In genomic region chr5:65808818-65809217, GRCh38 we compare ENCODE assay signal across 1 cellular context.
TF ChIP-seq lines count a peak whose summit lies in the region.

No MANE protein-coding gene starts in this region.

TF ChIP-seq in GM23338, 12 proteins besides CTCF, POLR2A, EP300 and RAD21:
- TF ChIP-seq ZNF462 (CRISPR knock-in tag; IDR thresholded peaks at IDR 0.05) (no peak), NANOG (IDR thresholded peaks at IDR 0.05; ENCODE audit: borderline replicate concordance) (no peak), ZNF331 (CRISPR knock-in tag; IDR thresholded peaks at IDR 0.05; ENCODE audit: low read depth) (no peak), EZH2 (IDR thresholded peaks at IDR 0.05; ENCODE audit: low read depth, unreplicated experiment) (no peak), STAT1 (IDR thresholded peaks at IDR 0.05; ENCODE audit: unreplicated experiment) (no peak), POLR2AphosphoS5 (IDR thresholded peaks at IDR 0.05; ENCODE audit: low read depth) (no peak), JUNB (IDR thresholded peaks at IDR 0.05; ENCODE audit: unreplicated experiment) (no peak), EZH2phosphoT487 (IDR thresholded peaks at IDR 0.05; ENCODE audit: unreplicated experiment) (no peak), ETS1 (IDR thresholded peaks at IDR 0.05) (no peak), CREB1 (CRISPR knock-in tag; IDR thresholded peaks at IDR 0.05; ENCODE audit: low read depth) (no peak), ZNF114 (CRISPR knock-in tag; IDR thresholded peaks at IDR 0.05) (no peak), REST (IDR thresholded peaks at IDR 0.05; ENCODE audit: unreplicated experiment) (no peak)
